1 cellular context compared by ENCODE assay signal in genomic region chr3:27591321-27591711, GRCh38.
TF ChIP-seq lines count a peak whose summit lies in the region.

No MANE protein-coding gene starts in this region.

TF ChIP-seq in GM12878, 131 proteins besides CTCF, POLR2A, EP300 and RAD21 (continued from another document):
- TF ChIP-seq, protein P1, sequence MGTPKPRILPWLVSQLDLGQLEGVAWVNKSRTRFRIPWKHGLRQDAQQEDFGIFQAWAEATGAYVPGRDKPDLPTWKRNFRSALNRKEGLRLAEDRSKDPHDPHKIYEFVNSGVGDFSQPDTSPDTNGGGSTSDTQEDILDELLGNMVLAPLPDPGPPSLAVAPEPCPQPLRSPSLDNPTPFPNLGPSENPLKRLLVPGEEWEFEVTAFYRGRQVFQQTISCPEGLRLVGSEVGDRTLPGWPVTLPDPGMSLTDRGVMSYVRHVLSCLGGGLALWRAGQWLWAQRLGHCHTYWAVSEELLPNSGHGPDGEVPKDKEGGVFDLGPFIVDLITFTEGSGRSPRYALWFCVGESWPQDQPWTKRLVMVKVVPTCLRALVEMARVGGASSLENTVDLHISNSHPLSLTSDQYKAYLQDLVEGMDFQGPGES (IDR thresholded peaks at IDR 0.05), result no peak
- TF ChIP-seq NFIC (IDR thresholded peaks at IDR 0.05; ENCODE audit: low read depth, low read length), result no peak
- TF ChIP-seq JUND (IDR thresholded peaks at IDR 0.05; ENCODE audit: low read depth, low read length), result no peak
- no peak for TF ChIP-seq EZH2 (IDR thresholded peaks at IDR 0.05; ENCODE audit: borderline replicate concordance, control insufficient read depth, low read depth, low read length)
- TF ChIP-seq, protein P2, sequence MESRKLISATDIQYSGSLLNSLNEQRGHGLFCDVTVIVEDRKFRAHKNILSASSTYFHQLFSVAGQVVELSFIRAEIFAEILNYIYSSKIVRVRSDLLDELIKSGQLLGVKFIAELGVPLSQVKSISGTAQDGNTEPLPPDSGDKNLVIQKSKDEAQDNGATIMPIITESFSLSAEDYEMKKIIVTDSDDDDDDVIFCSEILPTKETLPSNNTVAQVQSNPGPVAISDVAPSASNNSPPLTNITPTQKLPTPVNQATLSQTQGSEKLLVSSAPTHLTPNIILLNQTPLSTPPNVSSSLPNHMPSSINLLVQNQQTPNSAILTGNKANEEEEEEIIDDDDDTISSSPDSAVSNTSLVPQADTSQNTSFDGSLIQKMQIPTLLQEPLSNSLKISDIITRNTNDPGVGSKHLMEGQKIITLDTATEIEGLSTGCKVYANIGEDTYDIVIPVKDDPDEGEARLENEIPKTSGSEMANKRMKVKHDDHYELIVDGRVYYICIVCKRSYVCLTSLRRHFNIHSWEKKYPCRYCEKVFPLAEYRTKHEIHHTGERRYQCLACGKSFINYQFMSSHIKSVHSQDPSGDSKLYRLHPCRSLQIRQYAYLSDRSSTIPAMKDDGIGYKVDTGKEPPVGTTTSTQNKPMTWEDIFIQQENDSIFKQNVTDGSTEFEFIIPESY (IDR thresholded peaks at IDR 0.05), result no peak
- TF ChIP-seq NBN (IDR thresholded peaks at IDR 0.05), result no peak
- TF ChIP-seq RFX5 (IDR thresholded peaks at IDR 0.05; ENCODE audit: low read depth, low read length), result no peak
- TF ChIP-seq MTA2 (IDR thresholded peaks at IDR 0.05; ENCODE audit: low read depth), result no peak
- no peak for TF ChIP-seq USF2 (IDR thresholded peaks at IDR 0.05; ENCODE audit: borderline replicate concordance, low read depth, low read length)
- TF ChIP-seq, protein P3, sequence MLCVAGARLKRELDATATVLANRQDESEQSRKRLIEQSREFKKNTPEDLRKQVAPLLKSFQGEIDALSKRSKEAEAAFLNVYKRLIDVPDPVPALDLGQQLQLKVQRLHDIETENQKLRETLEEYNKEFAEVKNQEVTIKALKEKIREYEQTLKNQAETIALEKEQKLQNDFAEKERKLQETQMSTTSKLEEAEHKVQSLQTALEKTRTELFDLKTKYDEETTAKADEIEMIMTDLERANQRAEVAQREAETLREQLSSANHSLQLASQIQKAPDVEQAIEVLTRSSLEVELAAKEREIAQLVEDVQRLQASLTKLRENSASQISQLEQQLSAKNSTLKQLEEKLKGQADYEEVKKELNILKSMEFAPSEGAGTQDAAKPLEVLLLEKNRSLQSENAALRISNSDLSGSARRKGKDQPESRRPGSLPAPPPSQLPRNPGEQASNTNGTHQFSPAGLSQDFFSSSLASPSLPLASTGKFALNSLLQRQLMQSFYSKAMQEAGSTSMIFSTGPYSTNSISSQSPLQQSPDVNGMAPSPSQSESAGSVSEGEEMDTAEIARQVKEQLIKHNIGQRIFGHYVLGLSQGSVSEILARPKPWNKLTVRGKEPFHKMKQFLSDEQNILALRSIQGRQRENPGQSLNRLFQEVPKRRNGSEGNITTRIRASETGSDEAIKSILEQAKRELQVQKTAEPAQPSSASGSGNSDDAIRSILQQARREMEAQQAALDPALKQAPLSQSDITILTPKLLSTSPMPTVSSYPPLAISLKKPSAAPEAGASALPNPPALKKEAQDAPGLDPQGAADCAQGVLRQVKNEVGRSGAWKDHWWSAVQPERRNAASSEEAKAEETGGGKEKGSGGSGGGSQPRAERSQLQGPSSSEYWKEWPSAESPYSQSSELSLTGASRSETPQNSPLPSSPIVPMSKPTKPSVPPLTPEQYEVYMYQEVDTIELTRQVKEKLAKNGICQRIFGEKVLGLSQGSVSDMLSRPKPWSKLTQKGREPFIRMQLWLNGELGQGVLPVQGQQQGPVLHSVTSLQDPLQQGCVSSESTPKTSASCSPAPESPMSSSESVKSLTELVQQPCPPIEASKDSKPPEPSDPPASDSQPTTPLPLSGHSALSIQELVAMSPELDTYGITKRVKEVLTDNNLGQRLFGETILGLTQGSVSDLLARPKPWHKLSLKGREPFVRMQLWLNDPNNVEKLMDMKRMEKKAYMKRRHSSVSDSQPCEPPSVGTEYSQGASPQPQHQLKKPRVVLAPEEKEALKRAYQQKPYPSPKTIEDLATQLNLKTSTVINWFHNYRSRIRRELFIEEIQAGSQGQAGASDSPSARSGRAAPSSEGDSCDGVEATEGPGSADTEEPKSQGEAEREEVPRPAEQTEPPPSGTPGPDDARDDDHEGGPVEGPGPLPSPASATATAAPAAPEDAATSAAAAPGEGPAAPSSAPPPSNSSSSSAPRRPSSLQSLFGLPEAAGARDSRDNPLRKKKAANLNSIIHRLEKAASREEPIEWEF (IDR thresholded peaks at IDR 0.05; ENCODE audit: insufficient replicate concordance, low read depth, low read length), result no peak
- TF ChIP-seq POLR2AphosphoS2 (IDR thresholded peaks at IDR 0.05; ENCODE audit: low read depth, low read length), result no peak
- no peak for TF ChIP-seq BCLAF1 (IDR thresholded peaks at IDR 0.05)
- no peak for TF ChIP-seq HDAC6 (IDR thresholded peaks at IDR 0.05; ENCODE audit: unreplicated experiment)
- TF ChIP-seq RB1 (IDR thresholded peaks at IDR 0.05; ENCODE audit: borderline replicate concordance), result no peak
TF ChIP-seq in GM12878: peak in this region for 0.
